Comparison of ENCODE assay signal across 8 cellular contexts in the genomic region with DNA sequence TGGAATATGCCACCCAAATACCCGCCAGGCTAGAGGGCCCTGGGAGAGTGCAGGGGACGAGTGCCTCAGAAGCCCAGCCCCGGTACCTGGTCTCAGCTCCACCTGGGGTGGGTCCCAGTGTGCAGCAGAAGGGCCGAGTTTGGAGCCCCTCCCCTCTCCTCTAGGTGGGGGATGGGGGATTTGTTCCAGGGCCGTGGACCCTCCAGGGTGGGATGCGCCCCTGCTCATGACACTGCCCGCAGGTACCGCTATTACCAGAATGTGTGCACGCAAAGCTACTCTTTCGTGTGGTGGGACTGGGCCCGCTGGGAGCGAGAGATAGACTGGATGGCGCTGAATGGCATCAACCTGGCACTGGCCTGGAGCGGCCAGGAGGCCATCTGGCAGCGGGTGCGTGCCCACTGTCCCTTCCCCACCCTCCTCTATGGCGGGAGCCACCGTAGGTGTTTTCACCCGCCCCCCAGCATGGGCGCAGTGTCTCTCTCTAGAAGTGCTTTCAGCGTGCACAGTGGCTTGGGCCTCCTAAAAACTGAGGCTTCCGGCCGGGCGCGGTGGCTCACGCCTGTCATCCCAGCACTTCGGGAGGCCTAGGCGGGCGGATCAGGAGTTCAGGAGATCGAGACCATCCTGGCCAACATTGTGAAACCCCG. TPM values are rescaled to one million over a fixed set of nuclear protein-coding genes. Genes with fewer than 3 reads are reported as not detected.
DNase-seq lines count a peak whose midpoint lies in the region; ATAC-seq and TF ChIP-seq lines count a peak whose summit lies in the region.

No MANE protein-coding gene starts in this region.

- H3K9me3 ChIP-seq in ES-I3 (ENCODE audit: control insufficient read depth, insufficient read depth, low read length) (no peaks in the 10 kb centered on the region), T-helper 17 cell (ENCODE audit: control insufficient read depth, low read length, poor library complexity, severe bottlenecking) (no peaks in the 10 kb centered on the region), prostate gland (no peaks in the 10 kb centered on the region)

- H3K4me1 ChIP-seq in ES-I3 (ENCODE audit: insufficient read depth, low read length): peaks cover 15% of the 10 kb centered on the region
- H3K4me1 ChIP-seq in prostate gland (replicated peaks): peaks cover 8% of the 10 kb centered on the region

- H3K27me3 ChIP-seq in prostate gland (replicated peaks; ENCODE audit: insufficient read depth): no peaks in the 10 kb centered on the region

- peak overlapping the region; percentile 53; the same call in 1 of the 2 replicates for H3K9ac ChIP-seq in ES-I3 (ENCODE audit: low read depth, low read length)

- intact Hi-C loops in prostate gland (cut with DNase I): no loop called here

- WGBS in prostate gland: 82% methylated on average over 29 of the region's 31 CpGs

- TF ChIP-seq POLR2A in prostate gland (IDR thresholded peaks at IDR 0.05): no peak

- H3K27me3 Mint-ChIP-seq in T-helper 17 cell: peaks cover 5% of the 10 kb centered on the region

- ATAC-seq in T-helper 17 cell: no peak
- ATAC-seq in GM21576 (IDR thresholded peaks at IDR 0.05; ENCODE audit: unreplicated experiment): no peak
- ATAC-seq in GM18870 (IDR thresholded peaks at IDR 0.05; ENCODE audit: unreplicated experiment): no peak

- TF ChIP-seq CTCF in fibroblast of villous mesenchyme (IDR thresholded peaks at IDR 0.05; ENCODE audit: insufficient read depth, low read depth, low read length): no peak
- no peak for TF ChIP-seq CTCF in prostate gland (IDR thresholded peaks at IDR 0.05)

- H3K4me3 ChIP-seq in fibroblast of villous mesenchyme (ENCODE audit: low read depth, low read length) (peak overlapping the region; percentile 72), prostate gland (peak overlapping the region; percentile 63 to 83)

- no peaks in the 10 kb centered on the region for H3K36me3 Mint-ChIP-seq in T-helper 17 cell (ENCODE audit: low read depth)

- peaks cover 30% of the 10 kb centered on the region for H3K4me1 Mint-ChIP-seq in T-helper 17 cell

- DNase-seq in T-helper 17 cell (no peak), fibroblast of villous mesenchyme (ENCODE audit: low read depth) (no peak), prostate gland (ENCODE audit: low spot score) (no peak), NCI-H1105 (lab: John Stamatoyannopoulos, UW) (no peak), SW480 (ENCODE audit: low spot score) (no peak)

- H3K27ac Mint-ChIP-seq in T-helper 17 cell: peak overlapping the region; percentile 24

- peak overlapping the region; percentile 87 to 94 for H3K27ac ChIP-seq in prostate gland

- H3K36me3 ChIP-seq in ES-I3 (ENCODE audit: insufficient read depth, low read length) (no peaks in the 10 kb centered on the region), prostate gland (no peaks in the 10 kb centered on the region)

- H3K4me3 Mint-ChIP-seq in T-helper 17 cell: peak overlapping the region; percentile 88

RNA-seq across cellular contexts. Expression of gene NAGLU, which starts 1.2 kb away (rescaled TPM):
- total RNA-seq in T-helper 17 cell: 10 to 100 TPM; 12.5 to 13.2 TPM
- total RNA-seq in fibroblast of villous mesenchyme: 28.5 and 35.1 TPM in 2 replicates
- 100 to 1,000 TPM in 1 of 2 donors, 10 to 100 TPM in 1; 81.5 to 123 TPM for total RNA-seq in prostate gland

RNA-seq across cellular contexts. Expression of gene HSD17B1, which starts 15.4 kb away (rescaled TPM):
- total RNA-seq in T-helper 17 cell (1 to 10 TPM in 1 of 2 donors, under 1 TPM in 1; 0.90 to 1.2 TPM), fibroblast of villous mesenchyme (3.5 and 11.9 TPM in 2 replicates), prostate gland (10 to 100 TPM in 1 of 2 donors, 1 to 10 TPM in 1; 4.1 to 16.2 TPM)

RNA-seq across cellular contexts. Expression of gene COASY, which starts 24.7 kb away (rescaled TPM):
- total RNA-seq in T-helper 17 cell (10 to 100 TPM; 39.1 to 49.4 TPM), fibroblast of villous mesenchyme (18.0 and 22.0 TPM in 2 replicates), prostate gland (10 to 100 TPM; 52.6 to 80.5 TPM)

RNA-seq across cellular contexts. Expression of gene MLX, which starts 29.6 kb away (rescaled TPM):
- total RNA-seq in T-helper 17 cell: 10 to 100 TPM; 33.1 to 36.1 TPM
- total RNA-seq in fibroblast of villous mesenchyme: 31.2 and 47.5 TPM in 2 replicates
- 10 to 100 TPM; 28.1 to 52.3 TPM for total RNA-seq in prostate gland

RNA-seq across cellular contexts. Expression of gene PSMC3IP, which starts 40.2 kb away (rescaled TPM):
- total RNA-seq in T-helper 17 cell (1 to 10 TPM; 2.4 to 2.6 TPM), fibroblast of villous mesenchyme (3.9 and 4.8 TPM in 2 replicates), prostate gland (10 to 100 TPM in 1 of 2 donors, 1 to 10 TPM in 1; 2.9 to 11.2 TPM)
